ENCODE assay signal across 1 cellular context in genomic region chr1:212244441-212244840, GRCh38.
TF ChIP-seq lines count a peak whose summit lies in the region.

No MANE protein-coding gene starts in this region.

TF ChIP-seq in GM12878, 131 proteins besides CTCF, POLR2A, EP300 and RAD21:
- no peak for TF ChIP-seq MTA2 (IDR thresholded peaks at IDR 0.05; ENCODE audit: low read depth)
- no peak for TF ChIP-seq BACH1 (IDR thresholded peaks at IDR 0.05; ENCODE audit: borderline replicate concordance)
- no peak for TF ChIP-seq PRDM15 (CRISPR knock-in tag; IDR thresholded peaks at IDR 0.05)
- no peak for TF ChIP-seq HDGF (IDR thresholded peaks at IDR 0.05)
- TF ChIP-seq ZBTB40 (IDR thresholded peaks at IDR 0.05; ENCODE audit: borderline replicate concordance): no peak
- no peak for TF ChIP-seq TCF12 (IDR thresholded peaks at IDR 0.05; ENCODE audit: low read depth, low read length)
- no peak for TF ChIP-seq RAD51 (IDR thresholded peaks at IDR 0.05)
